ENCODE assay signal across 1 cellular context in the genomic region with DNA sequence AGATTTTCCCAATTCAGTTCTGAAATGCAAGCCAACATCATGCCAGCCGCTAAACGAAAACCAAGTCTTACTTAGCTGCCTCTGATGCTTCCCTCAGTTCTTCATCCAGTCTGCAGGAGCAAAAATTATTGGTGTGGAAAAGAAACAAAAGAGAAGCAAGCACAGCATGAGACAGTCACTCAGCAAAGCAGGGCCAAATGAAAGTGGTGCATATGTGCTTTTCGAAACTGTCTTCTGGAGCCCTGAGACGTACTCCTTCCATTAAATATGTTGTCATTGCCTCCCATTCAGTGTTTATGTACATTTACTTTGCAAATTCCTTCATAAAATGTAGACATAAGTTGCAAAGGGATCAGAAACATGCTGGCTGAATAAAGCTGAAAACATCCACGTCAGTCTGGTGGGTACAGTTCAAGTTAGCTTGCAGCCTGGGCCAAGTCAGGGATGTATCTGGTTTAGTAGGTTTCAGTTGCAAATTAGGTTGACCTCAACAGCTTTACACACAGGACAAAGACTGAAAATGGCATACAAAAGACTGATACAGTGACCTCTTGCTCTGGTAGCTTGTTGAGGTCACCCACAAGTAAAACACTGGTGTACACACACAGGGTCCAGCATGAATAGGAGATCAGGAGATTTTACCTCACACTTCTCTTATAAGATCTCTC.
TF ChIP-seq lines count a peak whose summit lies in the region.

No MANE protein-coding gene starts in this region.

TF ChIP-seq in GM12878, 131 proteins besides CTCF, POLR2A, EP300 and RAD21 (continued from another document):
- TF ChIP-seq RUNX3 (IDR thresholded peaks at IDR 0.05; ENCODE audit: low read length) = peak; percentile 67
